8 cellular contexts compared by ENCODE assay signal in genomic region chr6:45378324-45378926, GRCh38. TPM values are rescaled to one million over a fixed set of nuclear protein-coding genes. Genes with fewer than 3 reads are reported as not detected.
DNase-seq lines count a peak whose midpoint lies in the region; ATAC-seq lines count a peak whose summit lies in the region.

No MANE protein-coding gene starts in this region.

- DNase-seq in activated CD4-positive, alpha-beta T cell treated with anti-CD3 and anti-CD28 coated beads, Interleukin-2, amount 50 U/mL, for 4 hours: peak; percentile 6 to 20
- DNase-seq in Right ventricle myocardium superior (peak; percentile 67), posterior vena cava (ENCODE audit: low spot score) (peak; percentile 84), CD1c-positive myeloid dendritic cell (ENCODE audit: extremely low spot score) (no peak), putamen (ENCODE audit: low spot score) (no peak)

- H3K27ac ChIP-seq in KOPT-K1 (ENCODE audit: low read depth, low read length, poor library complexity, severe bottlenecking): peak overlapping the region; percentile 96

- no peaks in the 10 kb centered on the region for H3K9me3 ChIP-seq in KOPT-K1 (ENCODE audit: insufficient read depth, low read length, poor library complexity, severe bottlenecking)

- H3K36me3 ChIP-seq in KOPT-K1 (ENCODE audit: insufficient read depth, low read length): no peaks in the 10 kb centered on the region

- H3K4me3 ChIP-seq in GM08714 (ENCODE audit: low read length): peak overlapping the region; percentile 81

- ATAC-seq in GM21529 (IDR thresholded peaks at IDR 0.05; ENCODE audit: unreplicated experiment) (peak; percentile 34), Right ventricle myocardium superior (ENCODE audit: poor library complexity) (peak; percentile 54)

- intact Hi-C loops in Right ventricle myocardium superior (cut with DNase I) (no loop called here), posterior vena cava (cut with DNase I) (loop anchor here in 1 of 2 donors (2.0 kb wide), 1 partner anchor 38 kb away; no protein-coding TSS in a partner anchor)

RNA-seq across cellular contexts. Expression of gene SUPT3H, which starts 0.7 kb away (rescaled TPM):
- total RNA-seq in Right ventricle myocardium superior (3.4 TPM), posterior vena cava (10 to 100 TPM in 1 of 2 donors, 1 to 10 TPM in 1; 7.9 to 10.3 TPM)

RNA-seq across cellular contexts. Expression of gene RUNX2, which starts 50.3 kb away (rescaled TPM):
- total RNA-seq in Right ventricle myocardium superior (0.24 TPM), posterior vena cava (under 1 TPM; 0.83 to 1.00 TPM)

Comparison
In these comparisons a context has a peak if more than half of its experiments do, and no peak if none do; other contexts are left out.
1. DNase-seq: peak in activated CD4-positive, alpha-beta T cell treated with anti-CD3 and anti-CD28 coated beads, Interleukin-2, amount 50 U/mL, for 4 hours (2 of 2), Right ventricle myocardium superior (single experiment) and posterior vena cava (single experiment); none in CD1c-positive myeloid dendritic cell (single experiment) and putamen (single experiment).